In genomic region chr4:73446336-73446938, GRCh38 we compare ENCODE assay signal across 8 cellular contexts.
DNase-seq lines count a peak whose midpoint lies in the region; ATAC-seq lines count a peak whose summit lies in the region.

No MANE protein-coding gene starts in this region.

- H3K27me3 ChIP-seq in adipocyte (replicated peaks; ENCODE audit: control insufficient read depth, insufficient read depth, low read length), result no peaks in the 10 kb centered on the region

- no peaks in the 10 kb centered on the region for H3K9me3 ChIP-seq in adipocyte (ENCODE audit: control insufficient read depth, low read length)

- no peak overlapping the region for H3K4me3 ChIP-seq in adipocyte (ENCODE audit: low read length)

- DNase-seq in DMS153 (lab: John Stamatoyannopoulos, UW) (peak; percentile 32), NCI-H2171 (lab: John Stamatoyannopoulos, UW) (peak; percentile 20), adipocyte (ENCODE audit: low read depth) (peak; percentile 69), kidney tubule cell (ENCODE audit: low spot score) (peak; percentile 67)
- no peak for DNase-seq in activated CD8-positive, alpha-beta memory T cell treated with anti-CD3 and anti-CD28 coated beads, Interleukin-2, amount 50 U/mL, for 4 hours
- DNase-seq in activated T-cell treated with anti-CD3 and anti-CD28 coated beads, Interleukin-2, amount 50 U/mL, for 48 hours, result no peak

- H3K4me1 ChIP-seq in adipocyte (ENCODE audit: control insufficient read depth, insufficient read depth, low read length), result peaks cover 17% of the 10 kb centered on the region

- H3K9ac ChIP-seq in adipocyte (ENCODE audit: low read length), result no peak overlapping the region

- ATAC-seq in GM19035 (IDR thresholded peaks at IDR 0.05; ENCODE audit: unreplicated experiment), result peak; percentile 100
- ATAC-seq in HG03064 (IDR thresholded peaks at IDR 0.05; ENCODE audit: low read depth, unreplicated experiment), result peak; percentile 96

- no peaks in the 10 kb centered on the region for H3K36me3 ChIP-seq in adipocyte (ENCODE audit: control insufficient read depth, insufficient read depth, low read length, severe bottlenecking)

Comparison
In these comparisons a context has a peak if more than half of its experiments do, and no peak if none do; other contexts are left out.
1. DNase-seq: peak in DMS153 (single experiment), NCI-H2171 (single experiment), adipocyte (single experiment) and kidney tubule cell (single experiment); none in activated CD8-positive, alpha-beta memory T cell treated with anti-CD3 and anti-CD28 coated beads, Interleukin-2, amount 50 U/mL, for 4 hours (single experiment) and activated T-cell treated with anti-CD3 and anti-CD28 coated beads, Interleukin-2, amount 50 U/mL, for 48 hours (0 of 2).